12 cellular contexts compared by ENCODE assay signal in genomic region chr4:107838138-107838618, GRCh38. TPM values are rescaled to one million over a fixed set of nuclear protein-coding genes. Genes with fewer than 3 reads are reported as not detected.
DNase-seq lines count a peak whose midpoint lies in the region; TF ChIP-seq lines count a peak whose summit lies in the region.
"Had no signal": no experiment of that assay in that cellular context is flagged by ENCODE, and none has a peak within 500 bp of the region (broad histone marks: within the 10 kb centered on the region; RNA-seq: fewer than 3 reads in every experiment).

No MANE protein-coding gene starts in this region.

- H2AFZ ChIP-seq in ACC112 (ENCODE audit: low read length, unreplicated experiment) (no peak overlapping the region), mesenchymal stem cell (ENCODE audit: low read depth, low read length) (no peak overlapping the region)

- no peak overlapping the region for H3K14ac ChIP-seq in mesenchymal stem cell (ENCODE audit: low read length in 2 of 2)

- peaks cover 2% of the 10 kb centered on the region for H3K27me3 Mint-ChIP-seq in glutamatergic neuron (ENCODE audit: unreplicated experiment)

- no peak overlapping the region for H2BK15ac ChIP-seq in mesenchymal stem cell (ENCODE audit: low read depth, poor library complexity, severe bottlenecking)

- H3K27me3 ChIP-seq in ACC112 (ENCODE audit: insufficient read depth, low read length) (no peaks in the 10 kb centered on the region), mesenchymal stem cell (ENCODE audit: control insufficient read depth in 1 of 2, insufficient read depth in 1 of 2, low read length in 2 of 2) (no peaks in the 10 kb centered on the region)

- no peak overlapping the region for H4K8ac ChIP-seq in mesenchymal stem cell (ENCODE audit: low read length)

- 97% methylated on average over 1 of the region's 2 CpGs for WGBS in mesenchymal stem cell

- no peak overlapping the region for H2AK5ac ChIP-seq in mesenchymal stem cell (ENCODE audit: low read length, severe bottlenecking)

- H3K36me3 ChIP-seq in ACC112 (ENCODE audit: insufficient read depth, low read length) = 0 out of 2 replicates have a peak, but pooled peaks cover 3% of the 10 kb centered on the region
- H3K36me3 ChIP-seq in mesenchymal stem cell (ENCODE audit: control insufficient read depth in 1 of 2, insufficient read depth in 2 of 2, low read depth in 1 of 2, low read length in 2 of 2) = peaks cover 0 to 2% of the 10 kb centered on the region in 2 experiments

- peaks cover 76% of the 10 kb centered on the region for H3K79me2 ChIP-seq in ACC112 (ENCODE audit: control insufficient read depth, insufficient read depth, low read length, unreplicated experiment)

- H3K18ac ChIP-seq in mesenchymal stem cell (ENCODE audit: low read depth in 1 of 2, low read length in 2 of 2) = peak overlapping the region in 1 of 2 experiments; percentile 9

- no peak overlapping the region for H3K4me2 ChIP-seq in mesenchymal stem cell (ENCODE audit: low read length, poor library complexity, severe bottlenecking)

- H2BK120ac ChIP-seq in mesenchymal stem cell (ENCODE audit: low read depth, low read length) = no peak overlapping the region

- peaks cover 5% of the 10 kb centered on the region for H3K9me3 ChIP-seq in mesenchymal stem cell (ENCODE audit: control insufficient read depth, low read length)

- H3K27ac ChIP-seq in ACC112 (ENCODE audit: low read depth, low read length) (peak overlapping the region; percentile 74), epithelial cell of prostate (peak overlapping the region; percentile 81), mesenchymal stem cell (ENCODE audit: low read length, poor library complexity, severe bottlenecking) (no peak overlapping the region)

- no peak overlapping the region for H3K27ac Mint-ChIP-seq in glutamatergic neuron (ENCODE audit: unreplicated experiment)
- H3K27ac Mint-ChIP-seq: brain had no signal

- no peaks in the 10 kb centered on the region for H3K36me3 Mint-ChIP-seq in glutamatergic neuron (ENCODE audit: unreplicated experiment)
- H3K36me3 Mint-ChIP-seq: brain had no signal

- TF ChIP-seq CTCF in NB4 (IDR thresholded peaks at IDR 0.05; ENCODE audit: low read depth, low read length) (no peak), glutamatergic neuron (IDR thresholded peaks at IDR 0.05; ENCODE audit: partially characterized antibody, unreplicated experiment) (no peak)

- peak; percentile 15 for DNase-seq in NB4 (ENCODE audit: low read depth)
- DNase-seq in epithelial cell of prostate (ENCODE audit: low read depth, low spot score) = no peak
- DNase-seq in mesenchymal stem cell = no peak
- DNase-seq in activated naive CD4-positive, alpha-beta T cell treated with Interleukin-2 at 50 U/mL for 16 hours = no peak
- DNase-seq in NCI-H2171 treated with DMSO at 0.1 percent for 48 hours (lab: John Stamatoyannopoulos, UW) = no peak
- no peak for DNase-seq in inferior parietal cortex (ENCODE audit: extremely low spot score)
- DNase-seq in glutamatergic neuron = no peak
- DNase-seq: activated effector memory CD4-positive, alpha-beta T cell treated with anti-CD3 and anti-CD28 coated beads, Interleukin-2, amount 50 U/mL, for 16 hours; PC-3; T-helper 9 cell had no signal

- H3K4me3 Mint-ChIP-seq in glutamatergic neuron (ENCODE audit: unreplicated experiment) = no peak overlapping the region
- H3K4me3 Mint-ChIP-seq: brain had no signal

- H3K4me1 ChIP-seq in ACC112 (ENCODE audit: control insufficient read depth, insufficient read depth, low read length, unreplicated experiment) (peaks cover 31% of the 10 kb centered on the region), mesenchymal stem cell (ENCODE audit: control insufficient read depth, insufficient read depth, low read depth, low read length) (no peaks in the 10 kb centered on the region)

- H3K9me3 Mint-ChIP-seq in glutamatergic neuron (ENCODE audit: unreplicated experiment) = no peaks in the 10 kb centered on the region

- no peak overlapping the region for H3K4ac ChIP-seq in mesenchymal stem cell (ENCODE audit: low read depth in 1 of 2, low read length in 2 of 2)

- H2BK5ac ChIP-seq in mesenchymal stem cell (ENCODE audit: low read depth, low read length, poor library complexity, severe bottlenecking) = no peak overlapping the region

- no peak for TF ChIP-seq POLR2A in NB4 (IDR thresholded peaks at IDR 0.05; ENCODE audit: extremely low read depth, insufficient read length)

- no peaks in the 10 kb centered on the region for H3K4me1 Mint-ChIP-seq in glutamatergic neuron (ENCODE audit: low read depth, unreplicated experiment)
- H3K4me1 Mint-ChIP-seq: brain had no signal

- no peak overlapping the region for H4K91ac ChIP-seq in mesenchymal stem cell (ENCODE audit: low read length)

- H3K4me3 ChIP-seq in ACC112 (ENCODE audit: low read depth, low read length) (peak overlapping the region; percentile 36; the same call in 1 of the 2 replicates), NB4 (ENCODE audit: low read depth, low read length) (no peak overlapping the region), mesenchymal stem cell (ENCODE audit: insufficient read depth in 1 of 2, low read depth in 1 of 2, low read length in 2 of 2) (peak overlapping the region in 1 of 2 experiments; percentile 52)

- H3K23ac ChIP-seq in mesenchymal stem cell (ENCODE audit: low read length in 2 of 2) = no peak overlapping the region

- H3K79me1 ChIP-seq in mesenchymal stem cell (replicated peaks; ENCODE audit: low read length, poor library complexity, severe bottlenecking) = peaks cover 27% of the 10 kb centered on the region

- peak overlapping the region; percentile 72 for H3K9ac ChIP-seq in mesenchymal stem cell (ENCODE audit: low read length)

- no peak overlapping the region for H2BK12ac ChIP-seq in mesenchymal stem cell (ENCODE audit: low read length in 2 of 2)

RNA-seq across cellular contexts. Expression of gene SGMS2, which starts 13.4 kb away (rescaled TPM):
- 12.5 TPM for polyA plus RNA-seq in mesenchymal stem cell (2013, experiment 1 of 2)
- 12.4 TPM for polyA plus RNA-seq in mesenchymal stem cell (2013, experiment 2 of 2)
- total RNA-seq in glutamatergic neuron (ENCODE audit: unreplicated experiment) = not detected
